ENCODE assay signal across 30 cellular contexts in genomic region chr20:59483481-59483880, GRCh38.
"Had no signal": no experiment of that assay in that cellular context is flagged by ENCODE, and none has a peak within 500 bp of the region (broad histone marks: within the 10 kb centered on the region; RNA-seq: fewer than 3 reads in every experiment).

No MANE protein-coding gene starts in this region.

- H3K4me1 ChIP-seq: adrenal gland, ascending aorta, breast epithelium, colonic mucosa, esophagus squamous epithelium, gastroesophageal sphincter had no signal

- DNase-seq: activated CD4-positive, alpha-beta memory T cell treated with anti-CD3 and anti-CD28 coated beads, Interleukin-2, amount 10 ng/mL, durations not matched to agents 7 days and 5 days; activated CD4-positive, alpha-beta T cell treated with anti-CD3 and anti-CD28 coated beads for 36 hours; activated CD4-positive, alpha-beta T cell treated with anti-CD3 and anti-CD28 coated beads, Interleukin-2, amount 10 ng/mL, durations not matched to agents 7 days and 5 days; activated CD4-positive, alpha-beta T cell treated with anti-CD3 and anti-CD28 coated beads, Interleukin-2, amount 50 U/mL, for 4 hours; activated CD4-positive, CD25-positive, alpha-beta regulatory T cell; activated CD4-positive, CD25-positive, alpha-beta regulatory T cell treated with anti-CD3 and anti-CD28 coated beads, Interleukin-2, amount 50 U/mL, for 72 hours; activated CD8-positive, alpha-beta memory T cell treated with anti-CD3 and anti-CD28 coated beads, Interleukin-2, amount 50 U/mL, for 48 hours; activated naive CD4-positive, alpha-beta T cell treated with anti-CD3 and anti-CD28 coated beads for 36 hours; activated naive CD8-positive, alpha-beta T cell treated with anti-CD3 and anti-CD28 coated beads for 36 hours; activated naive CD8-positive, alpha-beta T cell treated with anti-CD3 and anti-CD28 coated beads, Interleukin-2, amount 50 U/mL, for 24 hours; activated T-cell treated with anti-CD3 and anti-CD28 coated beads for 4 hours; activated T-cell treated with anti-CD3 and anti-CD28 coated beads, Interleukin-2, amount 50 U/mL, for 24 hours; activated T-cell treated with anti-CD3 and anti-CD28 coated beads, Interleukin-2, amount 50 U/mL, for 72 hours; adrenal gland; amygdala; central memory CD4-positive, alpha-beta T cell; cerebellar nuclear complex; colonic mucosa; effector CD8-positive, alpha-beta T cell; esophagus squamous epithelium; foreskin melanocyte; T-helper 1 cell; T-helper 17 cell had no signal

- H3K4me3 ChIP-seq: adrenal gland, ascending aorta, breast epithelium, cardiac muscle cell, colonic mucosa, esophagus squamous epithelium, gastroesophageal sphincter had no signal

- H3K9me3 ChIP-seq: adrenal gland, ascending aorta, breast epithelium, colonic mucosa, esophagus squamous epithelium, gastroesophageal sphincter had no signal

- H3K27ac ChIP-seq: adrenal gland, ascending aorta, breast epithelium, cardiac muscle cell, colonic mucosa, epithelial cell of prostate, esophagus squamous epithelium, gastroesophageal sphincter had no signal

- H3K27me3 ChIP-seq: ascending aorta, cardiac muscle cell, colonic mucosa had no signal

- H3K36me3 ChIP-seq: adrenal gland, ascending aorta, breast epithelium, cardiac muscle cell, colonic mucosa, esophagus squamous epithelium, gastroesophageal sphincter had no signal

- ATAC-seq: activated CD4-positive, alpha-beta T cell treated with anti-CD3 and anti-CD28 coated beads for 36 hours; activated naive CD8-positive, alpha-beta T cell treated with anti-CD3 and anti-CD28 coated beads, Interleukin-2, amount 50 U/mL, for 24 hours; activated T-cell treated with anti-CD3 and anti-CD28 coated beads, Interleukin-2, amount 50 U/mL, for 72 hours; gastroesophageal sphincter; T-helper 17 cell had no signal

- FAIRE-seq: endometrium, endothelial cell of umbilical vein had no signal
